ENCODE assay signal across 11 cellular contexts in genomic region chr16:78127130-78127529, GRCh38. TPM values are rescaled to one million over a fixed set of nuclear protein-coding genes. Genes with fewer than 3 reads are reported as not detected.
DNase-seq lines count a peak whose midpoint lies in the region; ATAC-seq and TF ChIP-seq lines count a peak whose summit lies in the region.
"Had no signal": no experiment of that assay in that cellular context is flagged by ENCODE, and none has a peak within 500 bp of the region (broad histone marks: within the 10 kb centered on the region; RNA-seq: fewer than 3 reads in every experiment).

No MANE protein-coding gene starts in this region.

- CTCF ChIA-PET in WTC11 (lab: Charles Lee), result no interaction called here

- no peaks in the 10 kb centered on the region for H3K27me3 ChIP-seq in WERI-Rb-1 (ENCODE audit: insufficient read depth, low read depth, severe bottlenecking)
- no peaks in the 10 kb centered on the region for H3K27me3 ChIP-seq in foreskin keratinocyte

- H3K36me3 Mint-ChIP-seq in WTC11, result no peaks in the 10 kb centered on the region; the same call in 1 of the 2 replicates

- TF ChIP-seq CTCF in fibroblast of mammary gland (conservative IDR thresholded peaks at IDR 0.05; ENCODE audit: control insufficient read depth, insufficient read depth, low read depth, low read length) (no peak), WTC11 (IDR thresholded peaks at IDR 0.05) (no peak), WERI-Rb-1 (IDR thresholded peaks at IDR 0.05; ENCODE audit: low read depth, low read length) (no peak), foreskin keratinocyte (conservative IDR thresholded peaks at IDR 0.05) (no peak)

- no peaks in the 10 kb centered on the region for H3K4me1 ChIP-seq in foreskin keratinocyte

- DNase-seq in EH (ENCODE audit: low read depth) (peak; percentile 64), NCI-H2227 (lab: John Stamatoyannopoulos, UW; ENCODE audit: unreplicated experiment) (peak; percentile 12), fibroblast of mammary gland (ENCODE audit: low read depth) (peak; percentile 79), skeletal muscle cell (ENCODE audit: low read depth) (peak; percentile 24), WTC11 (ENCODE audit: low spot score) (no peak), WERI-Rb-1 (no peak), foreskin keratinocyte (no peak)
- DNase-seq: activated T-cell treated with anti-CD3 and anti-CD28 coated beads, Interleukin-2, amount 50 U/mL, for 1 hour; amygdala; GOT3 had no signal

- POLR2A ChIA-PET in WTC11 (lab: Charles Lee), result no interaction called here

- H3K9me3 ChIP-seq in WERI-Rb-1 (ENCODE audit: severe bottlenecking), result no peaks in the 10 kb centered on the region

- no peak overlapping the region for H3K27ac ChIP-seq in WERI-Rb-1
- no peak overlapping the region for H3K27ac ChIP-seq in foreskin keratinocyte

- no peak overlapping the region for H3K4me3 Mint-ChIP-seq in WTC11

- H3K27ac Mint-ChIP-seq in WTC11, result no peak overlapping the region

- no peaks in the 10 kb centered on the region for H3K27me3 Mint-ChIP-seq in WTC11 (ENCODE audit: low read depth)

- ATAC-seq in WTC11, result no peak
- no peak for ATAC-seq in foreskin keratinocyte
- ATAC-seq: activated CD4-positive, CD25-positive, alpha-beta regulatory T cell treated with anti-CD3 and anti-CD28 coated beads, Interleukin-2, amount 50 U/mL, for 24 hours had no signal

- no peak overlapping the region for H3K4me3 ChIP-seq in fibroblast of mammary gland (ENCODE audit: control insufficient read depth, low read depth, low read length)
- no peak overlapping the region for H3K4me3 ChIP-seq in skeletal muscle cell (ENCODE audit: low read depth, low read length)
- no peak overlapping the region for H3K4me3 ChIP-seq in WERI-Rb-1 (ENCODE audit: low read depth, low read length)

- H3K4me1 Mint-ChIP-seq in WTC11, result peaks cover 6% of the 10 kb centered on the region; the same call in 1 of the 2 replicates

- no peaks in the 10 kb centered on the region for H3K9me3 Mint-ChIP-seq in WTC11

- no peaks in the 10 kb centered on the region for H3K36me3 ChIP-seq in WERI-Rb-1

TF ChIP-seq in WTC11, 78 proteins besides CTCF, POLR2A, EP300 and RAD21:
- TF ChIP-seq SMAD3 (CRISPR knock-in tag; IDR thresholded peaks at IDR 0.05; ENCODE audit: borderline replicate concordance), result no peak
- TF ChIP-seq ZNF138 (CRISPR knock-in tag; conservative IDR thresholded peaks at IDR 0.05), result no peak
- no peak for TF ChIP-seq FOXP1 (CRISPR knock-in tag; IDR thresholded peaks at IDR 0.05; ENCODE audit: borderline replicate concordance)
- TF ChIP-seq ZMAT4 (CRISPR knock-in tag; IDR thresholded peaks at IDR 0.05), result no peak
- no peak for TF ChIP-seq EMX1 (CRISPR knock-in tag; IDR thresholded peaks at IDR 0.05)
- no peak for TF ChIP-seq SP1 (CRISPR knock-in tag; conservative IDR thresholded peaks at IDR 0.05)
- TF ChIP-seq HMGXB4 (CRISPR knock-in tag; IDR thresholded peaks at IDR 0.05), result no peak
- TF ChIP-seq MYBL2 (CRISPR knock-in tag; IDR thresholded peaks at IDR 0.05), result no peak
- TF ChIP-seq GTF2I (CRISPR knock-in tag; conservative IDR thresholded peaks at IDR 0.05), result no peak
- no peak for TF ChIP-seq SOX15 (CRISPR knock-in tag; IDR thresholded peaks at IDR 0.05)
- TF ChIP-seq ATF2 (CRISPR knock-in tag; IDR thresholded peaks at IDR 0.05; ENCODE audit: borderline replicate concordance, low read depth), result no peak
- no peak for TF ChIP-seq STAT6 (CRISPR knock-in tag; conservative IDR thresholded peaks at IDR 0.05; ENCODE audit: low read depth)
- TF ChIP-seq IRF1 (CRISPR knock-in tag; IDR thresholded peaks at IDR 0.05), result no peak
TF ChIP-seq in WTC11: peak in this region for 0.

RNA-seq across cellular contexts. Expression of gene WWOX, which starts 27.7 kb away (rescaled TPM):
- total RNA-seq in WTC11 (2021) (15.7 to 20.3 TPM (median 19.0 TPM) in 3 replicates), foreskin keratinocyte (7.6 and 10.1 TPM in 2 replicates)
- 4.0 and 8.0 TPM in 2 replicates for polyA plus RNA-seq in foreskin keratinocyte

Comparison
In these comparisons a context has a peak if more than half of its experiments do, and no peak if none do; other contexts are left out.
1. DNase-seq: peak in EH (single experiment), NCI-H2227 (single experiment), fibroblast of mammary gland (single experiment) and skeletal muscle cell (single experiment); none in WTC11 (single experiment), WERI-Rb-1 (single experiment) and foreskin keratinocyte (0 of 2).